ENCODE assay signal across 7 cellular contexts in the genomic region with DNA sequence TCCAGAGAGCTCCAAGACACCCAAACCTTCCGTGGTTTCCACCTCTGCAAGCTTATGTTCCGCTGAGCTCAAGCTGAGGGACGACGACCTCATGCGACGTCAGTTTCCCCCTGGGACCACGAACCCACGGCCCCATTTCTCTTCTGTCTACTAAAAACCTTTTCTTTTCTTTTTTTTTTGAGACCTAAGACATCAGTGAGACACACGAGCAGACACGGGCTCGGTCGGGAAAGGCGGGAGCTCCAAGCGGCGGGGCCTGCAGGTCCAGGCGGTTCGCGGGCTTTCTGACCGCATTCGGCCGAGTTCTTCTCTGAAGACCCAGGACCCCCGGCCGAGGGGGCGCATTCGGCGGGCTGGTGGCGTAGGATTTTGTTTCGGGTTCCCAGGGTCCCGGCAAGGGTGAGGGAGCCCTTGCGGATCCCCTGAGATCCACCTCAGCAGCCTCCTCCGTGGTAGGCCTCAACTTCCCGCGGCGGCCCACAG. TPM values are rescaled to one million over a fixed set of nuclear protein-coding genes. Genes with fewer than 3 reads are reported as not detected.
DNase-seq lines count a peak whose midpoint lies in the region; ATAC-seq and TF ChIP-seq lines count a peak whose summit lies in the region.

No MANE protein-coding gene starts in this region.

- H3K27me3 ChIP-seq in H7 (ENCODE audit: control insufficient read depth, insufficient read depth, low read length) (no peaks in the 10 kb centered on the region), psoas muscle (ENCODE audit: insufficient read depth in 3 of 3, low read length in 2 of 3) (no peaks in the 10 kb centered on the region)

- H3K36me3 ChIP-seq in ES-I3 (ENCODE audit: insufficient read depth, low read length) (peaks cover 7% of the 10 kb centered on the region), H7 (replicated peaks; ENCODE audit: control insufficient read depth, insufficient read depth, low read length) (peaks cover 3% of the 10 kb centered on the region), psoas muscle (ENCODE audit: insufficient read depth in 1 of 2, low read depth in 1 of 2) (peaks cover 0 to 18% of the 10 kb centered on the region in 2 donors)

- intact Hi-C loops in psoas muscle (cut with DNase I), result loop anchor here in 1 of 2 donors (10.0 kb wide), 1 partner anchor 138 kb away; a partner anchor contains a TSS

- peak overlapping the region; percentile 91 for H3K4me3 ChIP-seq in H7 (ENCODE audit: insufficient read depth, low read depth, low read length)
- H3K4me3 ChIP-seq in fibroblast of pulmonary artery (replicated peaks; ENCODE audit: low read depth, low read length), result peak overlapping the region; percentile 93
- peak overlapping the region; percentile 77 for H3K4me3 ChIP-seq in psoas muscle

- peak overlapping the region; percentile 46 for H3K27ac ChIP-seq in psoas muscle

- TF ChIP-seq CTCF in fibroblast of pulmonary artery (IDR thresholded peaks at IDR 0.05; ENCODE audit: low read length, missing control alignments) (no peak), psoas muscle (IDR thresholded peaks at IDR 0.05) (no peak)

- DNase-seq in H7, result no peak
- no peak for DNase-seq in fibroblast of pulmonary artery (ENCODE audit: low read depth)
- DNase-seq in psoas muscle, result no peak
- DNase-seq in NCI-H345 (lab: John Stamatoyannopoulos, UW), result no peak
- no peak for DNase-seq in NCI-H1048 (lab: John Stamatoyannopoulos, UW)

- H3K9me3 ChIP-seq in ES-I3 (ENCODE audit: control insufficient read depth, insufficient read depth, low read length) (no peaks in the 10 kb centered on the region), psoas muscle (no peaks in the 10 kb centered on the region)

- WGBS in psoas muscle, 3 donors, result 0 to 1% (median 1%) methylated on average over 31 to 34 of the region's 34 CpGs

- H3K9ac ChIP-seq in ES-I3 (ENCODE audit: low read depth, low read length), result peak overlapping the region; percentile 100

- peaks cover 8% of the 10 kb centered on the region for H3K4me1 ChIP-seq in ES-I3 (ENCODE audit: insufficient read depth, low read length)
- peaks cover 24% of the 10 kb centered on the region for H3K4me1 ChIP-seq in psoas muscle

- ATAC-seq in SK-N-SH treated with all-trans-retinoic acid at 6 μM for 48 hours (peak; percentile 1; the same call in 1 of the 3 replicates), psoas muscle (peak in 1 of 4 donors; percentile 0)

TF ChIP-seq in SK-N-SH treated with all-trans-retinoic acid at 6 μM for 48 hours, 23 proteins besides CTCF, POLR2A, EP300 and RAD21:
- TF ChIP-seq ZNF8 (CRISPR knock-in tag; IDR thresholded peaks at IDR 0.05), result no peak
- TF ChIP-seq ZFP3 (CRISPR knock-in tag; IDR thresholded peaks at IDR 0.05), result no peak
- TF ChIP-seq, protein P1, sequence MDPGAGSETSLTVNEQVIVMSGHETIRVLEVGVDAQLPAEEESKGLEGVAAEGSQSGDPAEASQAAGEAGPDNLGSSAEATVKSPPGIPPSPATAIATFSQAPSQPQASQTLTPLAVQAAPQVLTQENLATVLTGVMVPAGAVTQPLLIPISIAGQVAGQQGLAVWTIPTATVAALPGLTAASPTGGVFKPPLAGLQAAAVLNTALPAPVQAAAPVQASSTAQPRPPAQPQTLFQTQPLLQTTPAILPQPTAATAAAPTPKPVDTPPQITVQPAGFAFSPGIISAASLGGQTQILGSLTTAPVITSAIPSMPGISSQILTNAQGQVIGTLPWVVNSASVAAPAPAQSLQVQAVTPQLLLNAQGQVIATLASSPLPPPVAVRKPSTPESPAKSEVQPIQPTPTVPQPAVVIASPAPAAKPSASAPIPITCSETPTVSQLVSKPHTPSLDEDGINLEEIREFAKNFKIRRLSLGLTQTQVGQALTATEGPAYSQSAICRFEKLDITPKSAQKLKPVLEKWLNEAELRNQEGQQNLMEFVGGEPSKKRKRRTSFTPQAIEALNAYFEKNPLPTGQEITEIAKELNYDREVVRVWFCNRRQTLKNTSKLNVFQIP (CRISPR knock-in tag; IDR thresholded peaks at IDR 0.05; ENCODE audit: borderline replicate concordance, low read depth), result no peak
- TF ChIP-seq, protein P2, sequence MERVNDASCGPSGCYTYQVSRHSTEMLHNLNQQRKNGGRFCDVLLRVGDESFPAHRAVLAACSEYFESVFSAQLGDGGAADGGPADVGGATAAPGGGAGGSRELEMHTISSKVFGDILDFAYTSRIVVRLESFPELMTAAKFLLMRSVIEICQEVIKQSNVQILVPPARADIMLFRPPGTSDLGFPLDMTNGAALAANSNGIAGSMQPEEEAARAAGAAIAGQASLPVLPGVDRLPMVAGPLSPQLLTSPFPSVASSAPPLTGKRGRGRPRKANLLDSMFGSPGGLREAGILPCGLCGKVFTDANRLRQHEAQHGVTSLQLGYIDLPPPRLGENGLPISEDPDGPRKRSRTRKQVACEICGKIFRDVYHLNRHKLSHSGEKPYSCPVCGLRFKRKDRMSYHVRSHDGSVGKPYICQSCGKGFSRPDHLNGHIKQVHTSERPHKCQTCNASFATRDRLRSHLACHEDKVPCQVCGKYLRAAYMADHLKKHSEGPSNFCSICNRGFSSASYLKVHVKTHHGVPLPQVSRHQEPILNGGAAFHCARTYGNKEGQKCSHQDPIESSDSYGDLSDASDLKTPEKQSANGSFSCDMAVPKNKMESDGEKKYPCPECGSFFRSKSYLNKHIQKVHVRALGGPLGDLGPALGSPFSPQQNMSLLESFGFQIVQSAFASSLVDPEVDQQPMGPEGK (CRISPR knock-in tag; IDR thresholded peaks at IDR 0.05; ENCODE audit: borderline replicate concordance), result no peak
- no peak for TF ChIP-seq OSR1 (CRISPR knock-in tag; IDR thresholded peaks at IDR 0.05)
- TF ChIP-seq TOX (CRISPR knock-in tag; IDR thresholded peaks at IDR 0.05; ENCODE audit: borderline replicate concordance), result no peak
- TF ChIP-seq SNAI2 (CRISPR knock-in tag; IDR thresholded peaks at IDR 0.05), result no peak
- TF ChIP-seq CSDC2 (CRISPR knock-in tag; IDR thresholded peaks at IDR 0.05), result no peak
- TF ChIP-seq ZNF565 (CRISPR knock-in tag; conservative IDR thresholded peaks at IDR 0.05; ENCODE audit: low read depth), result no peak
- TF ChIP-seq ISL1 (CRISPR knock-in tag; IDR thresholded peaks at IDR 0.05), result no peak
- TF ChIP-seq ZFP30 (CRISPR knock-in tag; IDR thresholded peaks at IDR 0.05), result no peak
- TF ChIP-seq ZNF70 (CRISPR knock-in tag; IDR thresholded peaks at IDR 0.05), result no peak
- no peak for TF ChIP-seq ESRRG (CRISPR knock-in tag; IDR thresholded peaks at IDR 0.05)
- TF ChIP-seq ARNTL (CRISPR knock-in tag; IDR thresholded peaks at IDR 0.05; ENCODE audit: borderline replicate concordance, low read depth), result no peak
- TF ChIP-seq GLIS3 (CRISPR knock-in tag; IDR thresholded peaks at IDR 0.05), result no peak
- TF ChIP-seq, protein P3, sequence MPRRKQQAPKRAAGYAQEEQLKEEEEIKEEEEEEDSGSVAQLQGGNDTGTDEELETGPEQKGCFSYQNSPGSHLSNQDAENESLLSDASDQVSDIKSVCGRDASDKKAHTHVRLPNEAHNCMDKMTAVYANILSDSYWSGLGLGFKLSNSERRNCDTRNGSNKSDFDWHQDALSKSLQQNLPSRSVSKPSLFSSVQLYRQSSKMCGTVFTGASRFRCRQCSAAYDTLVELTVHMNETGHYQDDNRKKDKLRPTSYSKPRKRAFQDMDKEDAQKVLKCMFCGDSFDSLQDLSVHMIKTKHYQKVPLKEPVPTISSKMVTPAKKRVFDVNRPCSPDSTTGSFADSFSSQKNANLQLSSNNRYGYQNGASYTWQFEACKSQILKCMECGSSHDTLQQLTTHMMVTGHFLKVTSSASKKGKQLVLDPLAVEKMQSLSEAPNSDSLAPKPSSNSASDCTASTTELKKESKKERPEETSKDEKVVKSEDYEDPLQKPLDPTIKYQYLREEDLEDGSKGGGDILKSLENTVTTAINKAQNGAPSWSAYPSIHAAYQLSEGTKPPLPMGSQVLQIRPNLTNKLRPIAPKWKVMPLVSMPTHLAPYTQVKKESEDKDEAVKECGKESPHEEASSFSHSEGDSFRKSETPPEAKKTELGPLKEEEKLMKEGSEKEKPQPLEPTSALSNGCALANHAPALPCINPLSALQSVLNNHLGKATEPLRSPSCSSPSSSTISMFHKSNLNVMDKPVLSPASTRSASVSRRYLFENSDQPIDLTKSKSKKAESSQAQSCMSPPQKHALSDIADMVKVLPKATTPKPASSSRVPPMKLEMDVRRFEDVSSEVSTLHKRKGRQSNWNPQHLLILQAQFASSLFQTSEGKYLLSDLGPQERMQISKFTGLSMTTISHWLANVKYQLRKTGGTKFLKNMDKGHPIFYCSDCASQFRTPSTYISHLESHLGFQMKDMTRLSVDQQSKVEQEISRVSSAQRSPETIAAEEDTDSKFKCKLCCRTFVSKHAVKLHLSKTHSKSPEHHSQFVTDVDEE (CRISPR knock-in tag; IDR thresholded peaks at IDR 0.05), result no peak
- no peak for TF ChIP-seq PPARA (CRISPR knock-in tag; IDR thresholded peaks at IDR 0.05; ENCODE audit: borderline replicate concordance)
- TF ChIP-seq RARB (CRISPR knock-in tag; IDR thresholded peaks at IDR 0.05), result no peak
- TF ChIP-seq, protein P4, sequence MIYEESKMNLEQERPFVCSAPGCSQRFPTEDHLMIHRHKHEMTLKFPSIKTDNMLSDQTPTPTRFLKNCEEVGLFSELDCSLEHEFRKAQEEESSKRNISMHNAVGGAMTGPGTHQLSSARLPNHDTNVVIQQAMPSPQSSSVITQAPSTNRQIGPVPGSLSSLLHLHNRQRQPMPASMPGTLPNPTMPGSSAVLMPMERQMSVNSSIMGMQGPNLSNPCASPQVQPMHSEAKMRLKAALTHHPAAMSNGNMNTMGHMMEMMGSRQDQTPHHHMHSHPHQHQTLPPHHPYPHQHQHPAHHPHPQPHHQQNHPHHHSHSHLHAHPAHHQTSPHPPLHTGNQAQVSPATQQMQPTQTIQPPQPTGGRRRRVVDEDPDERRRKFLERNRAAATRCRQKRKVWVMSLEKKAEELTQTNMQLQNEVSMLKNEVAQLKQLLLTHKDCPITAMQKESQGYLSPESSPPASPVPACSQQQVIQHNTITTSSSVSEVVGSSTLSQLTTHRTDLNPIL (CRISPR knock-in tag; IDR thresholded peaks at IDR 0.05; ENCODE audit: low read depth), result no peak

RNA-seq across cellular contexts. Expression of a gene that starts 0.4 kb away (rescaled TPM):
- total RNA-seq in H7 (2014; rRNA removed; shearing (Covaris generic)), result 16.8 and 26.4 TPM in 2 replicates
- total RNA-seq in psoas muscle, result 1 to 10 TPM in 3 of 4 donors, under 1 TPM in 1; 0.49 to 3.0 (median 1.1) TPM
- 1 to 10 TPM in 1 of 3 donors, under 1 TPM in 2; 0.38 to 2.3 (median 0.47) TPM for polyA plus RNA-seq in psoas muscle

RNA-seq across cellular contexts. Expression of a gene that starts 0.7 kb away (rescaled TPM):
- 20.7 and 37.7 TPM in 2 replicates for total RNA-seq in H7 (2014; rRNA removed; shearing (Covaris generic))
- 100 to 1,000 TPM in 3 of 4 donors, 10 to 100 TPM in 1; 99.4 to 642 (median 295) TPM for total RNA-seq in psoas muscle
- polyA plus RNA-seq in psoas muscle, result 100 to 1,000 TPM; 118 to 294 (median 248) TPM

RNA-seq across cellular contexts. Expression of a gene that starts 37.1 kb away (rescaled TPM):
- total RNA-seq in H7 (2014; rRNA removed; shearing (Covaris generic)), result 28.0 and 35.0 TPM in 2 replicates
- 10 to 100 TPM in 1 of 4 donors, 1 to 10 TPM in 3; 4.7 to 11.0 (median 7.1) TPM for total RNA-seq in psoas muscle
- polyA plus RNA-seq in psoas muscle, result 10 to 100 TPM; 12.2 to 18.2 (median 14.8) TPM

RNA-seq across cellular contexts. Expression of a gene that starts 37.9 kb away (rescaled TPM):
- total RNA-seq in H7 (2014; rRNA removed; shearing (Covaris generic)), result 84.8 and 112 TPM in 2 replicates
- 100 to 1,000 TPM in 1 of 4 donors, 10 to 100 TPM in 3; 70.4 to 102 (median 89.7) TPM for total RNA-seq in psoas muscle
- polyA plus RNA-seq in psoas muscle, result 100 to 1,000 TPM in 1 of 3 donors, 10 to 100 TPM in 2; 44.0 to 104 (median 49.6) TPM
